ENCODE assay signal across 9 cellular contexts in genomic region chr19:12670159-12670928, GRCh38. TPM values are rescaled to one million over a fixed set of nuclear protein-coding genes. Genes with fewer than 3 reads are reported as not detected.
A peak's percentile ranks its signal among the peaks of the same experiment; 100 is the strongest.
DNase-seq lines count a peak whose midpoint lies in the region; ATAC-seq and TF ChIP-seq lines count a peak whose summit lies in the region.
"Had no signal": no experiment of that assay in that cellular context is flagged by ENCODE, and none has a peak within 500 bp of the region (broad histone marks: within the 10 kb centered on the region; RNA-seq: fewer than 3 reads in every experiment).

No MANE protein-coding gene starts in this region.

- H3K36me3 ChIP-seq in naive thymus-derived CD4-positive, alpha-beta T cell (ENCODE audit: control insufficient read depth in 2 of 3, insufficient read depth in 3 of 3, low read length in 3 of 3): peaks cover 0 to 47% (median 0%) of the 10 kb centered on the region in 3 experiments

- H3K36me3 Mint-ChIP-seq in naive thymus-derived CD4-positive, alpha-beta T cell: peaks cover 0 to 16% (median 10%) of the 10 kb centered on the region in 5 donors

- TF ChIP-seq CTCF in AG09309 (IDR thresholded peaks at IDR 0.05; ENCODE audit: control insufficient read depth, insufficient read depth, low read depth, low read length, missing control alignments) (no peak), LNCaP clone FGC (IDR thresholded peaks at IDR 0.05; ENCODE audit: control insufficient read depth, extremely low read depth, insufficient read depth) (no peak), coronary artery (IDR thresholded peaks at IDR 0.05) (no peak)

- H3K27me3 ChIP-seq in naive thymus-derived CD4-positive, alpha-beta T cell (ENCODE audit: control insufficient read depth in 2 of 2, insufficient read depth in 2 of 2, low read length in 2 of 2): no peaks in the 10 kb centered on the region

- peak overlapping the region; percentile 91 to 100 (median 98) for H3K4me3 Mint-ChIP-seq in naive thymus-derived CD4-positive, alpha-beta T cell

- peaks cover 25 to 57% (median 44%) of the 10 kb centered on the region in 7 donors for H3K4me1 Mint-ChIP-seq in naive thymus-derived CD4-positive, alpha-beta T cell

- H3K9me3 ChIP-seq in naive thymus-derived CD4-positive, alpha-beta T cell (ENCODE audit: control insufficient read depth in 2 of 3, low read length in 3 of 3): no peaks in the 10 kb centered on the region

- H3K27ac Mint-ChIP-seq in naive thymus-derived CD4-positive, alpha-beta T cell: peak overlapping the region; percentile 28 to 100 (median 100)

- peaks cover 28 to 31% of the 10 kb centered on the region in 2 donors for H3K4me1 ChIP-seq in naive thymus-derived CD4-positive, alpha-beta T cell (ENCODE audit: control insufficient read depth in 2 of 2, insufficient read depth in 2 of 2, low read length in 2 of 2)

- ATAC-seq in naive thymus-derived CD4-positive, alpha-beta T cell: no peak
- no peak for ATAC-seq in GM19463 (IDR thresholded peaks at IDR 0.05; ENCODE audit: unreplicated experiment)

- H3K9me3 Mint-ChIP-seq in naive thymus-derived CD4-positive, alpha-beta T cell: no peaks in the 10 kb centered on the region

- H3K27me3 Mint-ChIP-seq in naive thymus-derived CD4-positive, alpha-beta T cell: no peaks in the 10 kb centered on the region

- H3K4me3 ChIP-seq in AG09309 (ENCODE audit: control insufficient read depth, low read depth, low read length) (peak overlapping the region; percentile 72), LNCaP clone FGC (ENCODE audit: low read depth, low read length) (peak overlapping the region; percentile 89), coronary artery (peak overlapping the region; percentile 93)
- H3K4me3 ChIP-seq in naive thymus-derived CD4-positive, alpha-beta T cell (ENCODE audit: low read length): peak overlapping the region; percentile 84

- POLR2A ChIA-PET in naive thymus-derived CD4-positive, alpha-beta T cell (lab: Charles Lee): interaction anchor here (0.7 to 2.4 kb wide), 9 partner anchors 10 to 425 kb away, joined by 3 to 10 read pairs (median 3); partner anchors contain the start of genes FBXW9 and TRIR

- CTCF ChIA-PET in naive thymus-derived CD4-positive, alpha-beta T cell (lab: Charles Lee): interaction anchor here (0.7 to 3.7 kb wide), 5 partner anchors 30 to 106 kb away, joined by 3 to 32 read pairs (median 3); partner anchors contain the start of genes ZNF490 and ZNF791

- no peak for DNase-seq in AG09309 (ENCODE audit: low read depth)
- DNase-seq in LNCaP clone FGC (ENCODE audit: low read depth): no peak
- DNase-seq in coronary artery (ENCODE audit: low spot score): no peak
- peak in 1 of 9 donors; percentile 16 for DNase-seq in naive thymus-derived CD4-positive, alpha-beta T cell
- DNase-seq in HUDEP-2 (lab: John Stamatoyannopoulos, UW; ENCODE audit: unreplicated experiment in 76 of 76): no peak
- no peak for DNase-seq in NCI-H345 (lab: John Stamatoyannopoulos, UW)
- DNase-seq in occipital lobe (lab: John Stamatoyannopoulos, UW): no peak

- H3K27ac ChIP-seq in coronary artery: peak overlapping the region; percentile 92 to 94
- H3K27ac ChIP-seq in naive thymus-derived CD4-positive, alpha-beta T cell (ENCODE audit: low read depth, low read length): peak overlapping the region; percentile 99

- intact Hi-C loops in naive thymus-derived CD4-positive, alpha-beta T cell (cut with micrococcal nuclease): no loop called here

RNA-seq across cellular contexts. Expression of gene WDR83, which starts 3.7 kb away (rescaled TPM):
- total RNA-seq in naive thymus-derived CD4-positive, alpha-beta T cell: 10 to 100 TPM in 3 of 5 experiments, 1 to 10 TPM in 2; 7.8 to 18.6 (median 14.7) TPM
- 10 to 100 TPM; 13.9 to 20.6 TPM for polyA plus RNA-seq in naive thymus-derived CD4-positive, alpha-beta T cell
- 10.3 TPM for total RNA-seq in occipital lobe

RNA-seq across cellular contexts. Expression of gene MAN2B1, which starts 3.8 kb away (rescaled TPM):
- 100 to 1,000 TPM; 105 to 215 (median 138) TPM for total RNA-seq in naive thymus-derived CD4-positive, alpha-beta T cell
- 10 to 100 TPM; 40.6 to 59.5 TPM for polyA plus RNA-seq in naive thymus-derived CD4-positive, alpha-beta T cell
- total RNA-seq in occipital lobe: 17.2 TPM

RNA-seq across cellular contexts. Expression of gene DHPS, which starts 11.3 kb away (rescaled TPM):
- total RNA-seq in naive thymus-derived CD4-positive, alpha-beta T cell: 100 to 1,000 TPM; 125 to 223 (median 174) TPM
- 100 to 1,000 TPM; 113 to 124 TPM for polyA plus RNA-seq in naive thymus-derived CD4-positive, alpha-beta T cell
- 79.7 TPM for total RNA-seq in occipital lobe

RNA-seq across cellular contexts. Expression of gene GNG14, which starts 17.5 kb away (rescaled TPM):
- not detected for total RNA-seq in naive thymus-derived CD4-positive, alpha-beta T cell
- not detected for polyA plus RNA-seq in naive thymus-derived CD4-positive, alpha-beta T cell
- total RNA-seq in occipital lobe: not detected
- total RNA-seq: posterior vena cava had no signal

RNA-seq across cellular contexts. Expression of gene FBXW9, which starts 26.1 kb away (rescaled TPM):
- total RNA-seq in naive thymus-derived CD4-positive, alpha-beta T cell: 1 to 10 TPM; 2.5 to 8.6 (median 4.3) TPM
- polyA plus RNA-seq in naive thymus-derived CD4-positive, alpha-beta T cell: 1 to 10 TPM; 4.9 to 8.5 TPM
- 6.4 TPM for total RNA-seq in occipital lobe
